8 cellular contexts compared by ENCODE assay signal in genomic region chr17:72976971-72977767, GRCh38.
DNase-seq lines count a peak whose midpoint lies in the region; ATAC-seq, FAIRE-seq and TF ChIP-seq lines count a peak whose summit lies in the region.

No MANE protein-coding gene starts in this region.

- H3K9me3 Mint-ChIP-seq in type B pancreatic cell = no peaks in the 10 kb centered on the region

- peak; percentile 12 for TF ChIP-seq POLR2A in breast epithelium (IDR thresholded peaks at IDR 0.05)
- TF ChIP-seq POLR2A in right lobe of liver (IDR thresholded peaks at IDR 0.05) = no peak

- no peaks in the 10 kb centered on the region for H3K27me3 Mint-ChIP-seq in type B pancreatic cell

- H3K27ac ChIP-seq in breast epithelium = peak overlapping the region; percentile 31 to 71
- peak overlapping the region in 2 of 3 donors; percentile 64 to 78 for H3K27ac ChIP-seq in right lobe of liver

- 37% methylated on average over 10 of the region's 12 CpGs for WGBS in right lobe of liver (ENCODE audit: insufficient coverage, low coverage, low lambda C conversion rate, missing lambda C conversion rate)

- no peaks in the 10 kb centered on the region for H3K36me3 ChIP-seq in breast epithelium
- H3K36me3 ChIP-seq in right lobe of liver = no peaks in the 10 kb centered on the region

- peak; percentile 75 to 82 (median 78) for ATAC-seq in right lobe of liver
- no peak for ATAC-seq in HG03439 (IDR thresholded peaks at IDR 0.05; ENCODE audit: unreplicated experiment)

- DNase-seq in COLO829 (ENCODE audit: low spot score) (peak; percentile 61), HTR-8/SVneo (ENCODE audit: insufficient read length, low spot score) (peak; percentile 78), breast epithelium (ENCODE audit: low spot score in 2 of 2) (peak in 1 of 2 donors; percentile 32), right lobe of liver (peak in 2 of 3 donors; percentile 71 to 72), type B pancreatic cell (ENCODE audit: extremely low spot score, unreplicated experiment) (no peak), NCI-H2196 treated with DMSO at 0.1 percent for 48 hours (lab: John Stamatoyannopoulos, UW; ENCODE audit: unreplicated experiment) (no peak), NCI-H2227 treated with DMSO at 0.1 percent for 48 hours (lab: John Stamatoyannopoulos, UW) (no peak)

- intact Hi-C loops in breast epithelium (cut with DNase I; ENCODE audit: low total_unique reads) (no loop called here), right lobe of liver (cut with DNase I) (no loop called here)

- peaks cover 25% of the 10 kb centered on the region for H3K4me1 Mint-ChIP-seq in type B pancreatic cell (ENCODE audit: unreplicated experiment)

- H3K9me3 ChIP-seq in breast epithelium = no peaks in the 10 kb centered on the region
- H3K9me3 ChIP-seq in right lobe of liver = no peaks in the 10 kb centered on the region

- peak overlapping the region; percentile 16 for H3K4me3 Mint-ChIP-seq in type B pancreatic cell

- FAIRE-seq in HTR-8/SVneo (lab: Jason Lieb, UNC) = no peak

- H3K4me1 ChIP-seq in breast epithelium (peaks cover 0 to 8% of the 10 kb centered on the region in 2 donors), right lobe of liver (peaks cover 0 to 24% (median 9%) of the 10 kb centered on the region in 4 donors)

- peak overlapping the region; percentile 68 for H3K27ac Mint-ChIP-seq in type B pancreatic cell

- H3K27me3 ChIP-seq in breast epithelium = no peaks in the 10 kb centered on the region
- no peaks in the 10 kb centered on the region for H3K27me3 ChIP-seq in right lobe of liver

- H3K36me3 Mint-ChIP-seq in type B pancreatic cell = no peaks in the 10 kb centered on the region

- H3K4me3 ChIP-seq in breast epithelium (peak overlapping the region in 1 of 3 donors; percentile 2), right lobe of liver (no peak overlapping the region)

- TF ChIP-seq CTCF in breast epithelium (IDR thresholded peaks at IDR 0.05) (no peak), right lobe of liver (IDR thresholded peaks at IDR 0.05) (no peak), type B pancreatic cell (conservative IDR thresholded peaks at IDR 0.05) (no peak)

Comparison
In these comparisons a context has a peak if more than half of its experiments do, and no peak if none do; other contexts are left out.
1. DNase-seq: peak in COLO829 (single experiment), HTR-8/SVneo (single experiment) and right lobe of liver (2 of 3); none in type B pancreatic cell (single experiment), NCI-H2196 treated with DMSO at 0.1 percent for 48 hours (single experiment) and NCI-H2227 treated with DMSO at 0.1 percent for 48 hours (single experiment).